In the genomic region with DNA sequence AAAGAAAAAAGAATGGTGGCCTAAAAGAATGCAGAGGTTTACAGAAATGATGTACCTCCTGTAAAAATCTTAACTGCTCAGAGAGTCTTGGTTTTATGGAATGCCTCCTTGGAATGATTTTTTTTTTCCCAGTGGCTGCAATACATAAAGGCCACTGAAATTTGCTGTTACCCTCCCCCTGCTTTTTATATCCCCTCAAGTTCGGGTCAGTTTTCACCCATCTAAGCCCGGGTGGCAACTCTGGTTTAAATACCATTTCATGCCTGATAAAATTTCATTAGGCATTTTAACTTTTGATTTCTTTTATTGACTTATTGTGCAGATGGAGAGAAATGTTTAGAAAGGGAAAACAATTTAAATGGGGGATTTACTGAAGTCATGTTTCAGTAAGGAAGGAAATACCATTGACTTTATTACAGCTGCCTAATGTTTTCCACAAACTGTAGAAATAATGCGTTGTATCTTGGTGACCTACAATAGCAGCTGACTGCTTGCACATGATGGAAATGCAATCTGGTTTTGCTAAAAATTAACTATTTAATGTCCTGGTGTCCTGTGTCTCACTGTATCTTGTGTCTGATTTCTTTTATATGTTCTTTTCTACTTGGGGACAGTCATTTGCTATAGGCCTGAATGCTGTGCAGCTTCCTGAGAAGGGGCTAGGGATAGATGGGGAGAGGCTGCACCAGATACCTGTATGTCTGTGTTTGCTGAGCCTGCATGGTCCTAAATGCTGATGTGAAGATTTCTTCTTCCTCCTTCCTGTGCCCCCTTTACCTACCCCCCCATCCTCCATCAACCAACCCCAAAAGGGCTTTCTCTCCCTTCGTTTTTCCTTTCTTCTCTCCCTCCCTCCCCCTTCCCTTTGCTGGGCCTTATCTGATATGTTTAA, we compare ENCODE assay signal across 12 cellular contexts.
DNase-seq lines count a peak whose midpoint lies in the region; ATAC-seq, FAIRE-seq and TF ChIP-seq lines count a peak whose summit lies in the region.
"Had no signal": no experiment of that assay in that cellular context is flagged by ENCODE, and none has a peak within 500 bp of the region (broad histone marks: within the 10 kb centered on the region; RNA-seq: fewer than 3 reads in every experiment).

No MANE protein-coding gene starts in this region.

- H3K9me3 ChIP-seq in WERI-Rb-1 (ENCODE audit: severe bottlenecking) (peaks cover 3% of the 10 kb centered on the region), psoas muscle (no peaks in the 10 kb centered on the region)
- H3K9me3 ChIP-seq: pancreas, upper lobe of right lung had no signal

- no peak overlapping the region for H3K4me3 Mint-ChIP-seq in GM23338
- H3K4me3 Mint-ChIP-seq: central memory CD8-positive, alpha-beta T cell had no signal

- peaks cover 18% of the 10 kb centered on the region for H3K4me1 ChIP-seq in GM23338 (ENCODE audit: insufficient read depth)
- peaks cover 5% of the 10 kb centered on the region for H3K4me1 ChIP-seq in psoas muscle
- H3K4me1 ChIP-seq: pancreas, upper lobe of right lung had no signal

- no peaks in the 10 kb centered on the region for H4K20me1 ChIP-seq in GM23338 (replicated peaks; ENCODE audit: insufficient read depth)

- intact Hi-C loops in psoas muscle (cut with DNase I), result no loop called here

- TF ChIP-seq CTCF in GM23338 (conservative IDR thresholded peaks at IDR 0.05; ENCODE audit: low read depth in 2 of 2) (no peak), WERI-Rb-1 (IDR thresholded peaks at IDR 0.05; ENCODE audit: low read depth, low read length) (no peak), psoas muscle (IDR thresholded peaks at IDR 0.05) (no peak)

- H3K27me3 ChIP-seq in GM23338 (ENCODE audit: insufficient read depth) (no peaks in the 10 kb centered on the region), WERI-Rb-1 (ENCODE audit: insufficient read depth, low read depth, severe bottlenecking) (no peaks in the 10 kb centered on the region), psoas muscle (ENCODE audit: insufficient read depth in 3 of 3, low read length in 2 of 3) (no peaks in the 10 kb centered on the region)
- H3K27me3 ChIP-seq: pancreas, upper lobe of right lung had no signal

- no peaks in the 10 kb centered on the region for H3K27me3 Mint-ChIP-seq in GM23338 (ENCODE audit: insufficient read depth, low read depth, poor library complexity)
- H3K27me3 Mint-ChIP-seq: central memory CD8-positive, alpha-beta T cell had no signal

- H3K27ac ChIP-seq in GM23338 (ENCODE audit: low read depth), result no peak overlapping the region
- H3K27ac ChIP-seq in WERI-Rb-1, result peak overlapping the region; percentile 81
- H3K27ac ChIP-seq in psoas muscle, result peak overlapping the region; percentile 47
- H3K27ac ChIP-seq: upper lobe of right lung had no signal

- H3K36me3 ChIP-seq in GM23338 (ENCODE audit: insufficient read depth), result no peaks in the 10 kb centered on the region
- no peaks in the 10 kb centered on the region for H3K36me3 ChIP-seq in WERI-Rb-1
- no peaks in the 10 kb centered on the region for H3K36me3 ChIP-seq in psoas muscle (ENCODE audit: insufficient read depth in 1 of 2, low read depth in 1 of 2)
- H3K36me3 ChIP-seq: pancreas, upper lobe of right lung had no signal

- no peaks in the 10 kb centered on the region for H3K9me2 ChIP-seq in GM23338 (ENCODE audit: insufficient read depth)

- peak overlapping the region; percentile 45; the same call in 1 of the 2 replicates for H3K27ac Mint-ChIP-seq in GM23338

- H3K4me3 ChIP-seq in GM23338 (no peak overlapping the region), WERI-Rb-1 (ENCODE audit: low read depth, low read length) (peak overlapping the region; percentile 13), psoas muscle (no peak overlapping the region)
- H3K4me3 ChIP-seq: pancreas, upper lobe of right lung had no signal

- H3K79me2 ChIP-seq in GM23338 (replicated peaks; ENCODE audit: insufficient read depth), result no peaks in the 10 kb centered on the region

- peaks cover 28% of the 10 kb centered on the region for H3K4me1 Mint-ChIP-seq in GM23338
- H3K4me1 Mint-ChIP-seq: central memory CD8-positive, alpha-beta T cell had no signal

- H3K36me3 Mint-ChIP-seq in GM23338 (ENCODE audit: low read depth), result no peaks in the 10 kb centered on the region

- no peaks in the 10 kb centered on the region for H3F3A ChIP-seq in GM23338 (replicated peaks; ENCODE audit: low read depth)

- ATAC-seq in GM23338, result no peak
- no peak for ATAC-seq in psoas muscle
- no peak for ATAC-seq in HG02970 (IDR thresholded peaks at IDR 0.05; ENCODE audit: low FRiP score, unreplicated experiment)
- ATAC-seq: upper lobe of right lung had no signal

- 24 to 33% (median 27%) methylated on average over 4 of the region's 4 CpGs for WGBS in psoas muscle, 3 donors

- no peak overlapping the region for H3K4me2 ChIP-seq in GM23338

- no peak for FAIRE-seq in urothelium cell line (lab: Jason Lieb, UNC)
- FAIRE-seq: pancreas had no signal

- DNase-seq in GM23338 (ENCODE audit: low spot score) (no peak), WERI-Rb-1 (no peak), fibroblast of the conjunctiva (ENCODE audit: low read depth) (peak; percentile 12), psoas muscle (no peak), HuH-7 (ENCODE audit: low spot score) (no peak), urothelium cell line (ENCODE audit: low spot score) (no peak)
- no peak for DNase-seq in activated CD4-positive, alpha-beta T cell treated with anti-CD3 and anti-CD28 coated beads, Interleukin-2, amount 50 U/mL, for 1 hour
- DNase-seq: NCI-H748 treated with DMSO at 0.1 percent for 48 hours, pancreas, upper lobe of right lung had no signal

- peak overlapping the region; percentile 87 for H2AFZ ChIP-seq in GM23338

- H3K9me3 Mint-ChIP-seq in GM23338, result no peaks in the 10 kb centered on the region
- H3K9me3 Mint-ChIP-seq: central memory CD8-positive, alpha-beta T cell had no signal

TF ChIP-seq in GM23338, 12 proteins besides CTCF, POLR2A, EP300 and RAD21 (continues in another document):
- TF ChIP-seq ETS1 (IDR thresholded peaks at IDR 0.05), result no peak
- TF ChIP-seq JUNB (IDR thresholded peaks at IDR 0.05; ENCODE audit: unreplicated experiment), result no peak
- no peak for TF ChIP-seq ZNF331 (CRISPR knock-in tag; IDR thresholded peaks at IDR 0.05; ENCODE audit: low read depth)
- no peak for TF ChIP-seq REST (IDR thresholded peaks at IDR 0.05; ENCODE audit: unreplicated experiment)
- TF ChIP-seq CREB1 (CRISPR knock-in tag; IDR thresholded peaks at IDR 0.05; ENCODE audit: low read depth), result no peak
